8 cellular contexts compared by ENCODE assay signal in the genomic region with DNA sequence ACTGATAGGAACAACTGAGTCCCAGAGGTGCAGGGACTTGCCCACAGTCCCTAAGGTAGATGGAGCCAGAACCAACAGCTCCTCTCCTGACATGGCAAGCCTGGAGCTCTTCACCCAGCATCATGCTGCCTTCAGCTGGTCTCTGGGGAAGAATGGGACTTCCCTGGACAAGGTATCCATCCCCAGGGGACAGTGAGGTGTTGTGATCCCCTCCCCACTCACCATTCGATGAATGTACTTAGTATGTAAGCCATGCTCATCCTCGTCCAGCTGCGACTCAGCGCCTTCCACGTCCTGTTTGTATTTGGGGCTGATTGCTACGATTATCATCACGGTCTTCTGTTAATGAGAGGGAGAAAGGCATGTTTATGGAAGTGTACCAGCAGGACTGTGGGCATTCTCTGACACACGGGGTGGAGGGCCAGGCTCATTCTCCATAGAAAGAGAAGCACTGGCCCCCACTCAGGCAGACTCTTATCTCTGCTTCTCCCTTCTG. TPM values are rescaled to one million over a fixed set of nuclear protein-coding genes. Genes with fewer than 3 reads are reported as not detected.
A peak's percentile ranks its signal among the peaks of the same experiment; 100 is the strongest.
DNase-seq lines count a peak whose midpoint lies in the region; ATAC-seq and TF ChIP-seq lines count a peak whose summit lies in the region.

No MANE protein-coding gene starts in this region.

- no peaks in the 10 kb centered on the region for H3K9me3 Mint-ChIP-seq in stimulated activated naive CD8-positive, alpha-beta T cell treated with anti-CD3 and anti-CD28 coated beads, Interleukin-15, Interleukin-2, amounts not matched to agents 100 ng/mL and 50 ng/mL, for 24 hours

- H3K27me3 Mint-ChIP-seq in stimulated activated naive CD8-positive, alpha-beta T cell treated with anti-CD3 and anti-CD28 coated beads, Interleukin-15, Interleukin-2, amounts not matched to agents 100 ng/mL and 50 ng/mL, for 24 hours: no peaks in the 10 kb centered on the region

- no peak for ATAC-seq in stimulated activated naive CD8-positive, alpha-beta T cell treated with anti-CD3 and anti-CD28 coated beads, Interleukin-15, Interleukin-2, amounts not matched to agents 100 U/mL and 50 U/mL, for 24 hours
- ATAC-seq in HG03025 (IDR thresholded peaks at IDR 0.05; ENCODE audit: low FRiP score, unreplicated experiment): no peak

- H3K4me2 ChIP-seq in OCI-LY7 (ENCODE audit: low read length): no peak overlapping the region

- BruUV-seq in OCI-LY7 (replicated peaks; lab: Mats Ljungman, UMichigan): no TSS peak

- no peaks in the 10 kb centered on the region for H3K79me2 ChIP-seq in OCI-LY7 (ENCODE audit: insufficient read depth, low read depth, low read length)

- CTCF ChIA-PET in OCI-LY7 (lab: Charles Lee; ENCODE audit: unreplicated experiment): interaction anchor here (0.7 to 3.0 kb wide), 4 partner anchors 9 to 463 kb away, joined by 3 to 14 read pairs (median 5); a partner anchor contains a TSS

- H4K20me1 ChIP-seq in OCI-LY7 (ENCODE audit: insufficient read depth, low read length): no peaks in the 10 kb centered on the region

- no peak for DNase-seq in stimulated activated naive CD8-positive, alpha-beta T cell treated with anti-CD3 and anti-CD28 coated beads, Interleukin-15, Interleukin-2, amounts not matched to agents 100 U/mL and 50 U/mL, for 24 hours
- peak; percentile 10 for DNase-seq in OCI-LY7 (ENCODE audit: low spot score)
- no peak for DNase-seq in 8988T
- DNase-seq in germinal center (ENCODE audit: low spot score): no peak
- no peak for DNase-seq in Ammon's horn (ENCODE audit: low spot score)

- no peak overlapping the region for H3K4me3 ChIP-seq in OCI-LY7 (ENCODE audit: low read depth, low read length, poor library complexity, severe bottlenecking)

- H3K4me3 Mint-ChIP-seq in stimulated activated naive CD8-positive, alpha-beta T cell treated with anti-CD3 and anti-CD28 coated beads, Interleukin-15, Interleukin-2, amounts not matched to agents 100 ng/mL and 50 ng/mL, for 24 hours: no peak overlapping the region

- peaks cover 13% of the 10 kb centered on the region for H3K4me1 ChIP-seq in OCI-LY7 (ENCODE audit: insufficient read depth, low read length, poor library complexity, severe bottlenecking)

- H3K9me2 ChIP-seq in OCI-LY7 (ENCODE audit: insufficient read depth, low read length): no peaks in the 10 kb centered on the region

- intact Hi-C loops in OCI-LY7 (cut with micrococcal nuclease; ENCODE audit: unreplicated experiment): loop anchor here (1.0 kb wide), 2 partner anchors 83 to 307 kb away; a partner anchor contains a TSS

- POLR2A ChIA-PET in OCI-LY7 (lab: Charles Lee): interaction anchor here (0.5 to 2.1 kb wide), 7 partner anchors 9 to 477 kb away, joined by 3 to 10 read pairs (median 7); a partner anchor contains a TSS

- no peak overlapping the region; the same call in 1 of the 2 replicates for H2AFZ ChIP-seq in OCI-LY7 (ENCODE audit: low read length)

- H3K9me3 ChIP-seq in OCI-LY7 (ENCODE audit: low read length): no peaks in the 10 kb centered on the region

- H3K27ac ChIP-seq in OCI-LY7 (ENCODE audit: low read depth, low read length, poor library complexity, severe bottlenecking): peak overlapping the region; percentile 25
- peak overlapping the region; percentile 64 for H3K27ac ChIP-seq in layer of hippocampus (ENCODE audit: low read depth, low read length)

- peak; percentile 13; the same call in 1 of the 2 replicates for TF ChIP-seq CTCF in OCI-LY7 (conservative IDR thresholded peaks at IDR 0.05; ENCODE audit: low read length)

- H3K27me3 ChIP-seq in layer of hippocampus (ENCODE audit: control insufficient read depth, insufficient read depth, low read length): no peaks in the 10 kb centered on the region

- H3K4me1 Mint-ChIP-seq in stimulated activated naive CD8-positive, alpha-beta T cell treated with anti-CD3 and anti-CD28 coated beads, Interleukin-15, Interleukin-2, amounts not matched to agents 100 ng/mL and 50 ng/mL, for 24 hours (ENCODE audit: low read depth): peaks cover 39% of the 10 kb centered on the region

- H3K36me3 Mint-ChIP-seq in stimulated activated naive CD8-positive, alpha-beta T cell treated with anti-CD3 and anti-CD28 coated beads, Interleukin-15, Interleukin-2, amounts not matched to agents 100 ng/mL and 50 ng/mL, for 24 hours (ENCODE audit: low read depth): peaks cover 70% of the 10 kb centered on the region

- peaks cover 73% of the 10 kb centered on the region for H3K36me3 ChIP-seq in OCI-LY7 (ENCODE audit: insufficient read depth, low read length)

- H3K27ac Mint-ChIP-seq in stimulated activated naive CD8-positive, alpha-beta T cell treated with anti-CD3 and anti-CD28 coated beads, Interleukin-15, Interleukin-2, amounts not matched to agents 100 ng/mL and 50 ng/mL, for 24 hours: peak overlapping the region; percentile 85

RNA-seq across cellular contexts. Expression of a gene that starts 39.4 kb away (rescaled TPM):
- total RNA-seq in OCI-LY7 (2014; rRNA removed; shearing (Covaris generic)): 9.4 and 9.5 TPM in 2 replicates
- total RNA-seq in OCI-LY7 (2022): 20.3 and 21.9 TPM in 2 replicates
